16 cellular contexts compared by ENCODE assay signal in the genomic region with DNA sequence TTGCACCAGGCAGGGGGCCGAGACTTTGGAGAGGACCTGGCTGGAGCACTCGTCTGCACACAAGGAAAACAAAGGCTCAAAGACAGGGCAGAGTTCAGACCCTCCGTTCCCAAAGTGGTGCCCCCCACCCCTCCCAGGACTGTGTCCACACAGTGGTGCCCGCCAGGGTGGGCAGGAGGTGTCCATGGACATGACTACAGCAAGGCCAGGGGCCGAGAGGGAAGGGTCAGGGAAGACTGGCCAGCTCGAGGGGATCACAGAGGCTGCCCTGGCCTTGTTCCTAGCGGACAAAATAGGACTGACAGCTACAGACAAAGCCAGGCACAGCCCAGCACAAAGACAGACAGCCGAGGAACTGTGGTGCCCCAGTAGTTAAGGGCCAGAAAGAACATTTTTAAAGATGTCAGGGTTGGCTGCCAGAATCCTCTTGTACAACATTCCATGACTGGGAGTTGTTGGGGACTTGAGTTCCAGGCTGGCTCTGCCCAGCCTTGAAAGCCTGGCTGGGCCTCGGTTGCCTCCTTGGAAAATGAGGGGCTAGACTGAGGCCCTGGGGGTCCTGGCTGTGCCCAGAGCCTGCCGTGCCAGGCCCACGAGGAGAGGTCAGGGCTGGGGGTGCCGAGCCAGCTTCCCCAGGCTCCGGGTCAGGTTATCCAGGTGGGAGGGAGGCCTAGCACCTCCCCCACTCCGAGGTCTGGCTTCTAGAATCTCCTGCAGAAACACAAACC.
DNase-seq lines count a peak whose midpoint lies in the region; ATAC-seq and TF ChIP-seq lines count a peak whose summit lies in the region.
"Had no signal": no experiment of that assay in that cellular context is flagged by ENCODE, and none has a peak within 500 bp of the region (broad histone marks: within the 10 kb centered on the region; RNA-seq: fewer than 3 reads in every experiment).

No MANE protein-coding gene starts in this region.

- no peak overlapping the region for H2BK5ac ChIP-seq in IMR-90 (ENCODE audit: low read depth, low read length, poor library complexity, severe bottlenecking)

- H3K27ac Mint-ChIP-seq in endodermal cell: peak overlapping the region; percentile 91
- H3K27ac Mint-ChIP-seq: activated CD4-positive, alpha-beta T cell treated with anti-CD3 and anti-CD28 coated beads, Interleukin-2, amount 10 ng/mL, durations not matched to agents 24 days and 14 days had no signal

- DNase-seq in IMR-90: no peak
- no peak for DNase-seq in endodermal cell
- no peak for DNase-seq in 8988T
- DNase-seq in cerebellum (ENCODE audit: low spot score): no peak
- DNase-seq: activated CD4-positive, alpha-beta T cell treated with anti-CD3 and anti-CD28 coated beads, Interleukin-2, amount 10 ng/mL, durations not matched to agents 24 days and 14 days; activated T-cell treated with anti-CD3 and anti-CD28 coated beads, Interleukin-2, amount 50 U/mL, for 1 hour; NCI-H1092 treated with DMSO at 0.1 percent for 48 hours; SHP77 treated with DMSO at 0.1 percent for 48 hours; T1000; thyroid gland had no signal

- H3K4me3 ChIP-seq in IMR-90 (ENCODE audit: insufficient read depth, low read depth, low read length) (no peak overlapping the region), endodermal cell (ENCODE audit: low read length) (no peak overlapping the region), mesodermal cell (ENCODE audit: extremely low read depth, insufficient read depth, low read length, poor library complexity, severe bottlenecking) (no peak overlapping the region), stomach smooth muscle (ENCODE audit: low read length in 2 of 2) (no peak overlapping the region)
- H3K4me3 ChIP-seq: thyroid gland had no signal

- no peak overlapping the region for H2AFZ ChIP-seq in IMR-90 (replicated peaks; ENCODE audit: low read length, poor library complexity)

- WGBS in IMR-90 (ENCODE audit: extremely low coverage in 2 of 2, insufficient read length in 1 of 2), 2 experiments: 80% methylated on average over 4 of the region's 14 CpGs; no CpG with 5 or more reads in 1 of the 2 experiments
- 81 to 83% methylated on average over 11 to 14 of the region's 14 CpGs for WGBS in endodermal cell (ENCODE audit: insufficient coverage in 1 of 2, insufficient read length in 1 of 2), 2 experiments
- WGBS in mesodermal cell (ENCODE audit: insufficient coverage in 2 of 2), 2 experiments: 79 to 87% methylated on average over 12 to 13 of the region's 14 CpGs

- POLR2A ChIA-PET in IMR-90 (lab: Charles Lee; ENCODE audit: unreplicated experiment): interaction anchor here (0.7 kb wide), 1 partner anchor 9 kb away, joined by 3 read pairs; no protein-coding TSS in a partner anchor

- H3K56ac ChIP-seq in IMR-90 (ENCODE audit: extremely low read depth, insufficient read depth, low read length): no peak overlapping the region

- no peak overlapping the region for H3K14ac ChIP-seq in IMR-90 (replicated peaks; ENCODE audit: low read depth, low read length)

- in situ Hi-C loops in IMR-90 (cut with MboI; ENCODE audit: low sequenced_read_pairs): no loop called here

- no peaks in the 10 kb centered on the region for H3K9me3 Mint-ChIP-seq in endodermal cell
- H3K9me3 Mint-ChIP-seq: activated CD4-positive, alpha-beta T cell treated with anti-CD3 and anti-CD28 coated beads, Interleukin-2, amount 10 ng/mL, durations not matched to agents 24 days and 14 days had no signal

- H2BK20ac ChIP-seq in IMR-90 (ENCODE audit: low read depth, low read length): no peak overlapping the region

- H3K27ac ChIP-seq in IMR-90 (ENCODE audit: insufficient read depth, low read length): no peak overlapping the region
- H3K27ac ChIP-seq in endodermal cell (ENCODE audit: low read depth, low read length): peak overlapping the region; percentile 62
- peak overlapping the region; percentile 41 for H3K27ac ChIP-seq in mesodermal cell (ENCODE audit: low read depth, low read length, severe bottlenecking)
- peak overlapping the region; percentile 41 for H3K27ac ChIP-seq in stomach smooth muscle (ENCODE audit: low read length)
- H3K27ac ChIP-seq: epithelial cell of prostate, thyroid gland had no signal

- H4K5ac ChIP-seq in IMR-90 (ENCODE audit: low read depth, low read length): peak overlapping the region; percentile 9; the same call in 1 of the 2 replicates

- no peak overlapping the region for H4K91ac ChIP-seq in IMR-90 (ENCODE audit: insufficient read depth, low read depth, low read length)

- no peaks in the 10 kb centered on the region for H3K36me3 ChIP-seq in IMR-90 (ENCODE audit: control insufficient read depth, insufficient read depth, low read length)
- H3K36me3 ChIP-seq in endodermal cell (ENCODE audit: control insufficient read depth, insufficient read depth, low read length): no peaks in the 10 kb centered on the region
- no peaks in the 10 kb centered on the region for H3K36me3 ChIP-seq in mesodermal cell (ENCODE audit: control insufficient read depth, insufficient read depth, low read length)
- no peaks in the 10 kb centered on the region for H3K36me3 ChIP-seq in stomach smooth muscle (ENCODE audit: control insufficient read depth in 2 of 2, insufficient read depth in 2 of 2, low read length in 2 of 2)
- H3K36me3 ChIP-seq: thyroid gland had no signal

- ATAC-seq in IMR-90 (ENCODE audit: low read depth): no peak
- no peak for ATAC-seq in HG03460 (IDR thresholded peaks at IDR 0.05; ENCODE audit: unreplicated experiment)
- no peak for ATAC-seq in HG02678 (IDR thresholded peaks at IDR 0.05; ENCODE audit: unreplicated experiment)
- ATAC-seq: HCT116 had no signal

- H2BK15ac ChIP-seq in IMR-90 (ENCODE audit: low read depth, low read length): no peak overlapping the region; the same call in 2 of the 3 replicates

- H2AK9ac ChIP-seq in IMR-90 (replicated peaks; ENCODE audit: low read depth, low read length, poor library complexity): no peak overlapping the region

- H3K4ac ChIP-seq in IMR-90 (ENCODE audit: low read depth, low read length): no peak overlapping the region

- peaks cover 10% of the 10 kb centered on the region for H3K4me1 Mint-ChIP-seq in endodermal cell

- no peak overlapping the region for H3K4me2 ChIP-seq in IMR-90 (ENCODE audit: low read depth, low read length)

- no peak for TF ChIP-seq POLR2A in IMR-90 (IDR thresholded peaks at IDR 0.05; ENCODE audit: low read depth, low read length)

- no peak overlapping the region for H3K23ac ChIP-seq in IMR-90 (ENCODE audit: low read depth, low read length)

- TF ChIP-seq CTCF in IMR-90 (conservative IDR thresholded peaks at IDR 0.05; ENCODE audit: low read depth, low read length) (no peak), endodermal cell (conservative IDR thresholded peaks at IDR 0.05) (peak; percentile 21)

- no TSS peak for BruUV-seq in IMR-90 (replicated peaks; lab: Mats Ljungman, UMichigan)

- intact Hi-C loops in IMR-90 (cut with micrococcal nuclease): no loop called here

- no peaks in the 10 kb centered on the region for H4K20me1 ChIP-seq in IMR-90 (ENCODE audit: insufficient read depth, low read length)

- H3K4me1 ChIP-seq in IMR-90 (ENCODE audit: control insufficient read depth, insufficient read depth, low read length) (peaks cover 3% of the 10 kb centered on the region), endodermal cell (ENCODE audit: control insufficient read depth, insufficient read depth, low read length) (peaks cover 13% of the 10 kb centered on the region), mesodermal cell (ENCODE audit: control insufficient read depth, insufficient read depth, low read length, poor library complexity, severe bottlenecking) (peaks cover 15% of the 10 kb centered on the region), stomach smooth muscle (ENCODE audit: control insufficient read depth, insufficient read depth, low read length) (peaks cover 44% of the 10 kb centered on the region)

- dilution Hi-C loops in IMR-90 (cut with HindIII; ENCODE audit: low sequenced_read_pairs, unreplicated experiment): no loop called here

- peak overlapping the region; percentile 47; the same call in 1 of the 2 replicates for H2AK5ac ChIP-seq in IMR-90 (ENCODE audit: low read depth, low read length)

- CTCF ChIA-PET in IMR-90 (lab: Yijun Ruan, JAX): no interaction called here

- no peaks in the 10 kb centered on the region for H3K79me1 ChIP-seq in IMR-90 (ENCODE audit: low read depth in 1 of 2, low read length in 2 of 2)

- H3K9ac ChIP-seq in IMR-90 (ENCODE audit: low read depth, low read length) (no peak overlapping the region), endodermal cell (ENCODE audit: extremely low read depth, low read length, poor library complexity, severe bottlenecking) (no peak overlapping the region), stomach smooth muscle (ENCODE audit: low read length in 2 of 2) (peak overlapping the region in 1 of 2 donors; percentile 21)

- peaks cover 5% of the 10 kb centered on the region for H3K27me3 Mint-ChIP-seq in endodermal cell (ENCODE audit: insufficient read depth)

- no peak overlapping the region for H3K4me3 Mint-ChIP-seq in endodermal cell
- H3K4me3 Mint-ChIP-seq: activated CD4-positive, alpha-beta T cell treated with anti-CD3 and anti-CD28 coated beads, Interleukin-2, amount 10 ng/mL, durations not matched to agents 24 days and 14 days had no signal

- H2BK120ac ChIP-seq in IMR-90 (ENCODE audit: low read depth, low read length): no peak overlapping the region

- H3K9me1 ChIP-seq in IMR-90 (ENCODE audit: insufficient read depth, low read length): no peaks in the 10 kb centered on the region

- no peaks in the 10 kb centered on the region for H3K36me3 Mint-ChIP-seq in endodermal cell (ENCODE audit: low read depth)

- H3K18ac ChIP-seq in IMR-90 (ENCODE audit: low read depth, low read length): no peak overlapping the region

- peaks cover 18% of the 10 kb centered on the region for H3K9me3 ChIP-seq in IMR-90 (ENCODE audit: control insufficient read depth, insufficient read depth, low read length)
- H3K9me3 ChIP-seq in endodermal cell (ENCODE audit: control insufficient read depth, low read length): no peaks in the 10 kb centered on the region
- H3K9me3 ChIP-seq in mesodermal cell (ENCODE audit: control insufficient read depth, low read length): peaks cover 12% of the 10 kb centered on the region
- no peaks in the 10 kb centered on the region for H3K9me3 ChIP-seq in stomach smooth muscle (ENCODE audit: control insufficient read depth in 2 of 2, low read length in 2 of 2)
- H3K9me3 ChIP-seq: thyroid gland had no signal

- no peak for TF ChIP-seq RAD21 in IMR-90 (IDR thresholded peaks at IDR 0.05; ENCODE audit: low read length)

- H3K27me3 ChIP-seq in IMR-90 (ENCODE audit: control insufficient read depth, insufficient read depth, low read length): peaks cover 6% of the 10 kb centered on the region; the same call in 1 of the 2 replicates
- H3K27me3 ChIP-seq in endodermal cell (ENCODE audit: control insufficient read depth, insufficient read depth, low read length, poor library complexity, severe bottlenecking): no peaks in the 10 kb centered on the region
- no peaks in the 10 kb centered on the region for H3K27me3 ChIP-seq in stomach smooth muscle (ENCODE audit: control insufficient read depth in 1 of 2, insufficient read depth in 2 of 2, low read length in 2 of 2)
- H3K27me3 ChIP-seq: thyroid gland had no signal

- H4K8ac ChIP-seq in IMR-90 (ENCODE audit: low read depth in 2 of 2, low read length in 2 of 2): no peak overlapping the region

TF ChIP-seq in IMR-90, 13 proteins besides CTCF, POLR2A, EP300 and RAD21 (continues in another document):
- TF ChIP-seq MAZ (IDR thresholded peaks at IDR 0.05; ENCODE audit: borderline replicate concordance, low read depth, low read length): no peak
- no peak for TF ChIP-seq CEBPB (IDR thresholded peaks at IDR 0.05; ENCODE audit: low read depth, low read length)
